In genomic region chr3:122318620-122319019, GRCh38 we compare ENCODE assay signal across 17 cellular contexts. TPM values are rescaled to one million over a fixed set of nuclear protein-coding genes. Genes with fewer than 3 reads are reported as not detected.
DNase-seq lines count a peak whose midpoint lies in the region; ATAC-seq and TF ChIP-seq lines count a peak whose summit lies in the region.
"Had no signal": no experiment of that assay in that cellular context is flagged by ENCODE, and none has a peak within 500 bp of the region (broad histone marks: within the 10 kb centered on the region; RNA-seq: fewer than 3 reads in every experiment).

No MANE protein-coding gene starts in this region.

- peaks cover 25% of the 10 kb centered on the region for H3K4me1 ChIP-seq in RWPE2 (ENCODE audit: insufficient read depth, poor library complexity, severe bottlenecking)
- H3K4me1 ChIP-seq in esophagus squamous epithelium: peaks cover 14 to 84% (median 18%) of the 10 kb centered on the region in 3 donors
- H3K4me1 ChIP-seq in smooth muscle cell (ENCODE audit: low read depth): no peaks in the 10 kb centered on the region
- H3K4me1 ChIP-seq in CD8-positive, alpha-beta T cell (ENCODE audit: insufficient read depth, low read length): peaks cover 15% of the 10 kb centered on the region
- H3K4me1 ChIP-seq: Caco-2 had no signal

- no peak for TF ChIP-seq POLR2A in esophagus squamous epithelium (IDR thresholded peaks at IDR 0.05)

- H3K4me3 ChIP-seq in RWPE2 (ENCODE audit: severe bottlenecking): no peak overlapping the region
- H3K4me3 ChIP-seq in esophagus squamous epithelium: no peak overlapping the region
- H3K4me3 ChIP-seq in smooth muscle cell: no peak overlapping the region
- H3K4me3 ChIP-seq in CD8-positive, alpha-beta T cell (ENCODE audit: low read depth, low read length): no peak overlapping the region
- H3K4me3 ChIP-seq: K562 had no signal

- H3K4me2 ChIP-seq in smooth muscle cell: no peak overlapping the region

- H3K36me3 Mint-ChIP-seq in CD8-positive, alpha-beta T cell: no peaks in the 10 kb centered on the region

- H3K9me3 ChIP-seq in RWPE2 (ENCODE audit: severe bottlenecking) (no peaks in the 10 kb centered on the region), esophagus squamous epithelium (peaks cover 0 to 5% (median 3%) of the 10 kb centered on the region in 3 donors), smooth muscle cell (replicated peaks; ENCODE audit: low read depth) (no peaks in the 10 kb centered on the region)
- H3K9me3 ChIP-seq in CD8-positive, alpha-beta T cell (ENCODE audit: low read length): no peaks in the 10 kb centered on the region

- peaks cover 13% of the 10 kb centered on the region for H3K4me1 Mint-ChIP-seq in CD8-positive, alpha-beta T cell (ENCODE audit: low read depth)

- H3K36me3 ChIP-seq in RWPE2 (ENCODE audit: low read depth): no peaks in the 10 kb centered on the region
- H3K36me3 ChIP-seq in esophagus squamous epithelium: no peaks in the 10 kb centered on the region
- H3K36me3 ChIP-seq in smooth muscle cell (ENCODE audit: low read depth): no peaks in the 10 kb centered on the region
- no peaks in the 10 kb centered on the region for H3K36me3 ChIP-seq in CD8-positive, alpha-beta T cell (ENCODE audit: insufficient read depth, low read length)

- no peaks in the 10 kb centered on the region for H3K79me2 ChIP-seq in smooth muscle cell (ENCODE audit: low read depth)

- no peaks in the 10 kb centered on the region for H4K20me1 ChIP-seq in smooth muscle cell (ENCODE audit: low read depth)

- CTCF ChIA-PET in CD8-positive, alpha-beta T cell (lab: Charles Lee): no interaction called here

- WGBS in esophagus squamous epithelium, 2 donors: 46 to 60% methylated on average over 2 of the region's 2 CpGs
- 86% methylated on average over 2 of the region's 2 CpGs for WGBS in smooth muscle cell (ENCODE audit: low lambda C conversion rate)

- H3K27me3 Mint-ChIP-seq in CD8-positive, alpha-beta T cell (ENCODE audit: low read depth): peaks cover 3% of the 10 kb centered on the region

- H3K9ac ChIP-seq in smooth muscle cell (ENCODE audit: low read depth): no peak overlapping the region

- no peak overlapping the region for H2AFZ ChIP-seq in smooth muscle cell (ENCODE audit: low read depth)

- TF ChIP-seq CTCF in RWPE2 (IDR thresholded peaks at IDR 0.05; ENCODE audit: poor library complexity, severe bottlenecking) (no peak), esophagus squamous epithelium (IDR thresholded peaks at IDR 0.05) (no peak), smooth muscle cell (IDR thresholded peaks at IDR 0.05; ENCODE audit: borderline replicate concordance, insufficient read depth, poor library complexity, severe bottlenecking) (no peak)
- no peak for TF ChIP-seq CTCF in CD8-positive, alpha-beta T cell (IDR thresholded peaks at IDR 0.05)

- H3K27ac Mint-ChIP-seq in CD8-positive, alpha-beta T cell: no peak overlapping the region

- POLR2A ChIA-PET in CD8-positive, alpha-beta T cell (lab: Charles Lee): no interaction called here

- H3K27ac ChIP-seq in RWPE2 (ENCODE audit: poor library complexity, severe bottlenecking) (peak overlapping the region; percentile 29), esophagus squamous epithelium (peak overlapping the region; percentile 48 to 86 (median 82)), smooth muscle cell (ENCODE audit: low read depth) (peak overlapping the region; percentile 46)
- no peak overlapping the region for H3K27ac ChIP-seq in CD8-positive, alpha-beta T cell (ENCODE audit: low read depth, low read length)
- H3K27ac ChIP-seq: C4-2B had no signal

- peaks cover 12% of the 10 kb centered on the region for H3K9me3 Mint-ChIP-seq in CD8-positive, alpha-beta T cell

- intact Hi-C loops in esophagus squamous epithelium (cut with DNase I): no loop called here
- intact Hi-C loops in CD8-positive, alpha-beta T cell (cut with DNase I, micrococcal nuclease): no loop called here

- ATAC-seq in RWPE2 (ENCODE audit: low read depth) (peak; percentile 55; the same call in 2 of the 3 replicates), GM18870 (IDR thresholded peaks at IDR 0.05; ENCODE audit: unreplicated experiment) (no peak), GM21528 (IDR thresholded peaks at IDR 0.05; ENCODE audit: low FRiP score, unreplicated experiment) (no peak)
- no peak for ATAC-seq in CD8-positive, alpha-beta T cell
- ATAC-seq: K562 had no signal

- H3K27me3 ChIP-seq in RWPE2 (ENCODE audit: insufficient read depth, poor library complexity, severe bottlenecking) (no peaks in the 10 kb centered on the region), esophagus squamous epithelium (no peaks in the 10 kb centered on the region), smooth muscle cell (ENCODE audit: low read depth) (no peaks in the 10 kb centered on the region)
- H3K27me3 ChIP-seq in CD8-positive, alpha-beta T cell (ENCODE audit: insufficient read depth, low read length): no peaks in the 10 kb centered on the region

- H3K4me3 Mint-ChIP-seq in CD8-positive, alpha-beta T cell: no peak overlapping the region

- no peaks in the 10 kb centered on the region for H3F3A ChIP-seq in smooth muscle cell (ENCODE audit: low read depth)

- DNase-seq in HPDE6-E6E7 (ENCODE audit: extremely low spot score): peak; percentile 25
- DNase-seq in RWPE2 (ENCODE audit: low spot score): no peak
- DNase-seq in esophagus squamous epithelium (lab: John Stamatoyannopoulos, UW): no peak
- DNase-seq in smooth muscle cell (lab: John Stamatoyannopoulos, UW; ENCODE audit: unreplicated experiment): no peak
- no peak for DNase-seq in CD8-positive, alpha-beta T cell
- DNase-seq: Caco-2, DND-41, GOT3, NCI-H1417 treated with DMSO at 0.1 percent for 48 hours, NCI-H1930, NCI-H2171, NCI-H446, NCI-H69 had no signal

RNA-seq across cellular contexts. Expression of gene CSTA, which starts 6.4 kb away (rescaled TPM):
- total RNA-seq in esophagus squamous epithelium: 1,000 to 10,000 TPM; 1,851 to 3,432 (median 2,556) TPM
- 29.7 and 51.7 TPM in 2 replicates for total RNA-seq in smooth muscle cell
- polyA plus RNA-seq in smooth muscle cell: 16.0 and 19.7 TPM in 2 replicates
- not detected for total RNA-seq in CD8-positive, alpha-beta T cell

Comparison
In these comparisons a context has a peak if more than half of its experiments do, and no peak if none do; other contexts are left out.
1. RNA of gene CSTA, which starts 6.4 kb away (total RNA-seq): 1,851 to 3,432 TPM in esophagus squamous epithelium and 29.7 to 51.7 TPM in smooth muscle cell; not detected in CD8-positive, alpha-beta T cell; every median in the first group is over 10 times any median in the second.